1 cellular context compared by ENCODE assay signal in the genomic region with DNA sequence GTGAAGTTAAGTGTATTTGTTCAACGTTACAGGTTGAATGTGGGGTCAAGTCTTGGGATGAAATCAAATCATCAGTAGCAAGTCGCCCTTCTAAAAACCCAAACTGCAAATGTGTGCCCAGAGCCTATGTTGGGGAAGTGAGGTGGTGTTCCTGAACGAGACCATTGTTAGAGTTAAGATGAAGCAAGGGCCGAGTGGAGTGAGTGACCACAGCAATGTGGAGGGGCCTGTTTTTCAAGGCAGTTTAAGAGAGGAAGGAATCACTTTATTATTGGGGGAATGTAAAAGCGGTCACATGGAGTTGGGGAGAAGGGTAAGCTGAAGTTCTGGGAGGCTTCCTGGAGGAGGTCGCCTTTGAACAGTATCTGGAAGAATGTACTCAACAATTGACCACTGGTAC.
TF ChIP-seq lines count a peak whose summit lies in the region.

No MANE protein-coding gene starts in this region.

TF ChIP-seq in GM23338, 12 proteins besides CTCF, POLR2A, EP300 and RAD21 (continued from another document):
- no peak for TF ChIP-seq ZNF114 (CRISPR knock-in tag; IDR thresholded peaks at IDR 0.05)
